38 cellular contexts compared by ENCODE assay signal in the genomic region with DNA sequence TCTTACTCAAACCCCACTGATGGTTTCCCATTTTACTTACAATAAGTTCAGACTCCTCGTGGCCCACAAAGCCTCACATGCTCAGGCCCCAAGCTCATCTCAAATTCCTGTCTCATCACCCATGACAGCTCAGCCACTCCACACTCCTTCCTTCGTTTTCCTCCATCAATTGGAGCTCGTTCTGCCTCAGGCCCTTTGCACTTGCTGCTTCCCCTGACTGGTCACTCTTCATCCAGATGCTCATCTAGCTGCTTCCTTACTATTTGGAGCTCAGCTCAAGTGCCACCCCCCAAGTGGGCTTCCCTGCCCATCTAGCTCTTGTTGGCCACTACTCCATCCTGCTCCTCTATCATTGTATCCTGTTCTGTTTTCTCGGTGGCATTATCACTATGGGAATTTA.
"Had no signal": no experiment of that assay in that cellular context is flagged by ENCODE, and none has a peak within 500 bp of the region (broad histone marks: within the 10 kb centered on the region; RNA-seq: fewer than 3 reads in every experiment).

No MANE protein-coding gene starts in this region.

- H3K27me3 Mint-ChIP-seq: brain had no signal

- H3K27me3 ChIP-seq: adrenal gland, cardiac muscle cell had no signal

- FAIRE-seq: bronchial epithelial cell, TTC549 had no signal

- H3K9me3 ChIP-seq: adrenal gland had no signal

- H3K27ac Mint-ChIP-seq: activated B cell treated with CpG ODN at 0.5 μM for 24 hours; activated CD4-positive, alpha-beta memory T cell treated with anti-CD3 and anti-CD28 coated beads for 36 hours; activated CD4-positive, alpha-beta T cell treated with anti-CD3 and anti-CD28 coated beads, Interleukin-2, amount 10 ng/mL, durations not matched to agents 24 days and 14 days; activated CD8-positive, alpha-beta T cell treated with anti-CD3 and anti-CD28 coated beads for 36 hours; activated naive CD4-positive, alpha-beta T cell treated with anti-CD3 and anti-CD28 coated beads for 36 hours; activated naive CD8-positive, alpha-beta T cell treated with anti-CD3 and anti-CD28 coated beads for 36 hours; activated T-cell treated with anti-CD3 and anti-CD28 coated beads, Interleukin-2, amount 50 U/mL, for 72 hours; activated T-helper 1 cell treated with anti-CD3 and anti-CD28 coated beads, Interleukin-12 subunit alpha, Interleukin-12 subunit beta, Interleukin-2, Interleukin-4 antibody, amounts not matched to agents 30 ng/mL and 10 ng/mL and 1 ng/mL, durations not matched to agents 14 hours and 24 hours and 36 hours; activated T-helper 17 cell treated with anti-CD3 and anti-CD28 coated beads, Interleukin-2, amount 50 U/mL, for 72 hours; brain; T-helper 1 cell treated with Interleukin-12 subunit alpha and Interleukin-12 subunit beta and Interleukin-4 antibody, amounts not matched to agents 30 μg/mL and 1 μg/mL, for 36 hours; T-helper 2 cell treated with Interferon-gamma antibody and Interleukin-4, amounts not matched to agents 5 μg/mL and 100 μg/mL, for 36 hours had no signal

- H3K9me3 Mint-ChIP-seq: activated B cell treated with CpG ODN at 0.5 μM for 24 hours; activated CD4-positive, alpha-beta memory T cell treated with anti-CD3 and anti-CD28 coated beads for 36 hours; activated CD4-positive, alpha-beta T cell treated with anti-CD3 and anti-CD28 coated beads, Interleukin-2, amount 10 ng/mL, durations not matched to agents 24 days and 14 days; activated CD8-positive, alpha-beta T cell treated with anti-CD3 and anti-CD28 coated beads for 36 hours; activated naive CD4-positive, alpha-beta T cell treated with anti-CD3 and anti-CD28 coated beads for 36 hours; activated naive CD4-positive, alpha-beta T cell treated with anti-CD3 and anti-CD28 coated beads, Interleukin-2, amount 50 U/mL, for 72 hours; activated naive CD8-positive, alpha-beta T cell treated with anti-CD3 and anti-CD28 coated beads for 36 hours; activated T-cell treated with anti-CD3 and anti-CD28 coated beads, Interleukin-2, amount 50 U/mL, for 4 hours; activated T-cell treated with anti-CD3 and anti-CD28 coated beads, Interleukin-2, amount 50 U/mL, for 72 hours; activated T-helper 1 cell treated with anti-CD3 and anti-CD28 coated beads, Interleukin-12 subunit alpha, Interleukin-12 subunit beta, Interleukin-2, Interleukin-4 antibody, amounts not matched to agents 30 ng/mL and 10 ng/mL and 1 ng/mL, durations not matched to agents 14 hours and 24 hours and 36 hours; activated T-helper 17 cell treated with anti-CD3 and anti-CD28 coated beads, Interleukin-2, amount 50 U/mL, for 72 hours; central memory CD8-positive, alpha-beta T cell; T-helper 1 cell treated with Interleukin-12 subunit alpha and Interleukin-12 subunit beta and Interleukin-4 antibody, amounts not matched to agents 30 μg/mL and 1 μg/mL, for 36 hours; T-helper 2 cell treated with Interferon-gamma antibody and Interleukin-4, amounts not matched to agents 5 μg/mL and 100 μg/mL, for 36 hours had no signal

- ATAC-seq: activated CD8-positive, alpha-beta T cell treated with anti-CD3 and anti-CD28 coated beads for 36 hours; activated naive CD4-positive, alpha-beta T cell treated with anti-CD3 and anti-CD28 coated beads, Interleukin-2, amount 50 U/mL, for 72 hours; activated T-cell treated with anti-CD3 and anti-CD28 coated beads, Interleukin-2, amount 50 U/mL, for 4 hours; activated T-cell treated with anti-CD3 and anti-CD28 coated beads, Interleukin-2, amount 50 U/mL, for 72 hours; activated T-helper 17 cell treated with anti-CD3 and anti-CD28 coated beads, Interleukin-2, amount 50 U/mL, for 72 hours had no signal

- H3K36me3 Mint-ChIP-seq: activated CD4-positive, alpha-beta memory T cell treated with anti-CD3 and anti-CD28 coated beads for 36 hours; activated naive CD4-positive, alpha-beta T cell treated with anti-CD3 and anti-CD28 coated beads, Interleukin-2, amount 50 U/mL, for 72 hours; activated naive CD8-positive, alpha-beta T cell treated with anti-CD3 and anti-CD28 coated beads for 36 hours; brain had no signal

- DNase-seq: activated B cell treated with CpG ODN at 0.5 μM for 24 hours; activated CD4-positive, alpha-beta memory T cell treated with anti-CD3 and anti-CD28 coated beads for 36 hours; activated CD4-positive, alpha-beta T cell treated with anti-CD3 and anti-CD28 coated beads for 4 hours; activated CD4-positive, alpha-beta T cell treated with anti-CD3 and anti-CD28 coated beads, Interleukin-2, amount 10 ng/mL, durations not matched to agents 24 days and 14 days; activated CD4-positive, alpha-beta T cell treated with anti-CD3 and anti-CD28 coated beads, Interleukin-2, amount 50 U/mL, for 1 hour; activated CD4-positive, alpha-beta T cell treated with anti-CD3 and anti-CD28 coated beads, Interleukin-2, amount 50 U/mL, for 4 hours; activated CD4-positive, CD25-positive, alpha-beta regulatory T cell treated with anti-CD3 and anti-CD28 coated beads, Interleukin-2, amount 50 U/mL, for 72 hours; activated CD8-positive, alpha-beta memory T cell treated with anti-CD3 and anti-CD28 coated beads, Interleukin-2, amount 50 U/mL, for 4 hours; activated CD8-positive, alpha-beta T cell treated with anti-CD3 and anti-CD28 coated beads for 36 hours; activated effector memory CD4-positive, alpha-beta T cell treated with anti-CD3 and anti-CD28 coated beads, Interleukin-2, amount 50 U/mL, for 16 hours; activated gamma-delta T cell treated with Interleukin-2 at 50 U/mL for 16 hours; activated naive CD4-positive, alpha-beta T cell; activated naive CD4-positive, alpha-beta T cell treated with anti-CD3 and anti-CD28 coated beads for 36 hours; activated naive CD4-positive, alpha-beta T cell treated with anti-CD3 and anti-CD28 coated beads, Interleukin-2, amount 50 U/mL, for 16 hours; activated naive CD8-positive, alpha-beta T cell treated with anti-CD3 and anti-CD28 coated beads for 36 hours; activated T-cell treated with anti-CD3 and anti-CD28 coated beads for 4 hours; activated T-cell treated with anti-CD3 and anti-CD28 coated beads, Interleukin-2, amount 50 U/mL, for 1 hour; activated T-cell treated with anti-CD3 and anti-CD28 coated beads, Interleukin-2, amount 50 U/mL, for 4 hours; activated T-cell treated with anti-CD3 and anti-CD28 coated beads, Interleukin-2, amount 50 U/mL, for 72 hours; adrenal gland; amniotic stem cell; aorta; caudate nucleus; cerebellar nuclear complex; T-helper 1 cell; T-helper 2 cell; T-helper 9 cell had no signal

- H3K4me3 Mint-ChIP-seq: activated B cell treated with CpG ODN at 0.5 μM for 24 hours; activated CD4-positive, alpha-beta memory T cell treated with anti-CD3 and anti-CD28 coated beads for 36 hours; activated CD4-positive, alpha-beta T cell treated with anti-CD3 and anti-CD28 coated beads, Interleukin-2, amount 10 ng/mL, durations not matched to agents 24 days and 14 days; activated CD8-positive, alpha-beta T cell treated with anti-CD3 and anti-CD28 coated beads for 36 hours; activated naive CD4-positive, alpha-beta T cell treated with anti-CD3 and anti-CD28 coated beads for 36 hours; activated naive CD8-positive, alpha-beta T cell treated with anti-CD3 and anti-CD28 coated beads for 36 hours; activated T-cell treated with anti-CD3 and anti-CD28 coated beads, Interleukin-2, amount 50 U/mL, for 4 hours; activated T-cell treated with anti-CD3 and anti-CD28 coated beads, Interleukin-2, amount 50 U/mL, for 72 hours; activated T-helper 1 cell treated with anti-CD3 and anti-CD28 coated beads, Interleukin-12 subunit alpha, Interleukin-12 subunit beta, Interleukin-2, Interleukin-4 antibody, amounts not matched to agents 30 ng/mL and 10 ng/mL and 1 ng/mL, durations not matched to agents 14 hours and 24 hours and 36 hours; activated T-helper 17 cell treated with anti-CD3 and anti-CD28 coated beads, Interleukin-2, amount 50 U/mL, for 72 hours; brain; central memory CD8-positive, alpha-beta T cell; T-helper 1 cell treated with Interleukin-12 subunit alpha and Interleukin-12 subunit beta and Interleukin-4 antibody, amounts not matched to agents 30 μg/mL and 1 μg/mL, for 36 hours; T-helper 2 cell treated with Interferon-gamma antibody and Interleukin-4, amounts not matched to agents 5 μg/mL and 100 μg/mL, for 36 hours had no signal

- H3K4me3 ChIP-seq: adrenal gland, cardiac muscle cell had no signal

- H3K36me3 ChIP-seq: adrenal gland, cardiac muscle cell had no signal

- H3K27ac ChIP-seq: adrenal gland, cardiac muscle cell, VCaP had no signal
